8 cellular contexts compared by ENCODE assay signal in the genomic region with DNA sequence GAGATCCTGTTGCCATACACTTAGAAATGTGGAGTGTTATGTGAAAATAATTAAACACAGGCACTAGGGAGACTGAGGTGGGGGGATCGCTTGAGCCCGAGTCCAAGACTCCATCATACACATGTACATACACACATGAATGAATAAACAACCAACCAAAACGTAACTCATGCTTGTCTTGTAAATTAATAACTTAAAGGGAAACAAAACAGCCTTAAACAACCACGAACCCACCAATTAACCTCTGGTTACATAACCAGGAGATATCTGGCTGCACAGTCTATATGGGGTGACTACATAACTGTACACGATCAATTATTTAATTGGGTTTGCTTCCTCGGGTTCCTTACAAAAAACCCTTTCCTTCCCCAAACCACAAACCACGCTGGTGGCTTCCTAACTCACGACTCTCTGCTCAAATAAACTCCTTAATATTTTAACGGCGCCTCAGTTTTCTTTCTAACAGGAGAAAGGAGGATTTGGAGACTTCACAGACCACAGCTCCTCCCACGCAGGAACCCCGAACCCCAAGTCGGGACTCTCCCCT. TPM values are rescaled to one million over a fixed set of nuclear protein-coding genes. Genes with fewer than 3 reads are reported as not detected.
DNase-seq lines count a peak whose midpoint lies in the region; ATAC-seq and TF ChIP-seq lines count a peak whose summit lies in the region.

No MANE protein-coding gene starts in this region.

- intact Hi-C loops in Calu3 (cut with micrococcal nuclease; ENCODE audit: unreplicated experiment) = loop anchor here (5.0 kb wide), 1 partner anchor 71 kb away; the partner anchor contains the start of gene ZNF695
- intact Hi-C loops in OCI-LY7 (cut with micrococcal nuclease; ENCODE audit: unreplicated experiment) = loop anchor here (2.0 to 5.0 kb wide), 3 partner anchors 134 to 571 kb away; partner anchors contain the start of genes AHCTF1 and SMYD3

- H3K9me2 ChIP-seq in OCI-LY7 (ENCODE audit: insufficient read depth, low read length) = no peaks in the 10 kb centered on the region

- H3K9ac ChIP-seq in endocrine pancreas (ENCODE audit: control insufficient read depth, insufficient read depth, low read length) = peak overlapping the region; percentile 83

- peaks cover 18% of the 10 kb centered on the region for H3K4me1 ChIP-seq in OCI-LY7 (ENCODE audit: insufficient read depth, low read length, poor library complexity, severe bottlenecking)
- H3K4me1 ChIP-seq in endocrine pancreas (ENCODE audit: control insufficient read depth, insufficient read depth, low read length) = peaks cover 13% of the 10 kb centered on the region

- H3K4me3 Mint-ChIP-seq in Calu3 (ENCODE audit: low read depth, unreplicated experiment) = peak overlapping the region; percentile 84
- H3K4me3 Mint-ChIP-seq in natural killer cell treated with Interleukin-12 subunit alpha and Interleukin-12 subunit beta and Interleukin-15 and Interleukin-18, amount 100 ng/mL, for 72 hours = peak overlapping the region; percentile 90

- POLR2A ChIA-PET in OCI-LY7 (lab: Charles Lee) = interaction anchor here (1.0 kb wide), 1 partner anchor 146 kb away, joined by 3 read pairs; the partner anchor contains the start of gene AHCTF1

- H3K27me3 ChIP-seq in endocrine pancreas (ENCODE audit: control insufficient read depth, insufficient read depth, low read length) = no peaks in the 10 kb centered on the region

- H3K9me3 ChIP-seq in OCI-LY7 (ENCODE audit: low read length) (peaks cover 16% of the 10 kb centered on the region; the same call in 1 of the 2 replicates), endocrine pancreas (ENCODE audit: control insufficient read depth, low read length) (no peaks in the 10 kb centered on the region)

- H3K27me3 Mint-ChIP-seq in Calu3 (ENCODE audit: unreplicated experiment) = no peaks in the 10 kb centered on the region
- H3K27me3 Mint-ChIP-seq in natural killer cell treated with Interleukin-12 subunit alpha and Interleukin-12 subunit beta and Interleukin-15 and Interleukin-18, amount 100 ng/mL, for 72 hours = peaks cover 0 to 8% of the 10 kb centered on the region in 2 donors

- peak; percentile 14 for ATAC-seq in GM21619 (IDR thresholded peaks at IDR 0.05; ENCODE audit: unreplicated experiment)
- ATAC-seq in natural killer cell treated with Interleukin-12 subunit alpha and Interleukin-12 subunit beta and Interleukin-15 and Interleukin-18, amount 100 ng/mL, for 72 hours = no peak

- H3K27ac ChIP-seq in OCI-LY7 (ENCODE audit: low read depth, low read length, poor library complexity, severe bottlenecking) = peak overlapping the region; percentile 46

- H4K20me1 ChIP-seq in OCI-LY7 (ENCODE audit: insufficient read depth, low read length) = no peaks in the 10 kb centered on the region

- H3K4me1 Mint-ChIP-seq in Calu3 (ENCODE audit: low read depth, unreplicated experiment) = peaks cover 10% of the 10 kb centered on the region
- peaks cover 25 to 32% of the 10 kb centered on the region in 2 donors for H3K4me1 Mint-ChIP-seq in natural killer cell treated with Interleukin-12 subunit alpha and Interleukin-12 subunit beta and Interleukin-15 and Interleukin-18, amount 100 ng/mL, for 72 hours (ENCODE audit: low read depth in 2 of 2)

- TF ChIP-seq CTCF in Calu3 (IDR thresholded peaks at IDR 0.05; ENCODE audit: unreplicated experiment) (no peak), OCI-LY7 (conservative IDR thresholded peaks at IDR 0.05; ENCODE audit: low read length) (no peak)

- peak overlapping the region; percentile 91 for H2AFZ ChIP-seq in OCI-LY7 (ENCODE audit: low read length)

- H3K4me3 ChIP-seq in OCI-LY7 (ENCODE audit: low read depth, low read length, poor library complexity, severe bottlenecking) (peak overlapping the region; percentile 85), endocrine pancreas (ENCODE audit: control insufficient read depth, insufficient read depth, low read length) (peak overlapping the region; percentile 85)

- H3K36me3 ChIP-seq in OCI-LY7 (ENCODE audit: insufficient read depth, low read length) = peaks cover 31% of the 10 kb centered on the region
- H3K36me3 ChIP-seq in endocrine pancreas (ENCODE audit: control insufficient read depth, insufficient read depth, low read length) = peaks cover 2% of the 10 kb centered on the region

- TSS peak; percentile 56 for BruUV-seq in Calu3 (replicated peaks; lab: Mats Ljungman, UMichigan)
- TSS peak; percentile 73 for BruUV-seq in OCI-LY7 (replicated peaks; lab: Mats Ljungman, UMichigan)

- H3K79me2 ChIP-seq in OCI-LY7 (ENCODE audit: insufficient read depth, low read depth, low read length) = peaks cover 41% of the 10 kb centered on the region

- H3K36me3 Mint-ChIP-seq in Calu3 (ENCODE audit: insufficient read depth, unreplicated experiment) = peaks cover 27% of the 10 kb centered on the region
- H3K36me3 Mint-ChIP-seq in natural killer cell treated with Interleukin-12 subunit alpha and Interleukin-12 subunit beta and Interleukin-15 and Interleukin-18, amount 100 ng/mL, for 72 hours = no peaks in the 10 kb centered on the region

- no peak for DNase-seq in Calu3
- peak; percentile 14 for DNase-seq in OCI-LY7 (ENCODE audit: low spot score)
- DNase-seq in natural killer cell treated with Interleukin-12 subunit alpha and Interleukin-12 subunit beta and Interleukin-15 and Interleukin-18, amount 100 ng/mL, for 72 hours (ENCODE audit: low spot score) = no peak
- no peak for DNase-seq in DMS153 treated with DMSO at 0.1 percent for 48 hours (lab: John Stamatoyannopoulos, UW; ENCODE audit: unreplicated experiment)
- no peak for DNase-seq in activated effector memory CD4-positive, alpha-beta T cell treated with Interleukin-2 at 50 U/mL for 16 hours
- no peak for DNase-seq in ureter (ENCODE audit: low spot score)

- H3K27ac Mint-ChIP-seq in Calu3 (ENCODE audit: unreplicated experiment) = peak overlapping the region; percentile 67
- H3K27ac Mint-ChIP-seq in natural killer cell treated with Interleukin-12 subunit alpha and Interleukin-12 subunit beta and Interleukin-15 and Interleukin-18, amount 100 ng/mL, for 72 hours = peak overlapping the region; percentile 78 to 83

- CTCF ChIA-PET in Calu3 (lab: Charles Lee) (interaction anchor here (1.0 kb wide), 2 partner anchors 34 to 147 kb away, joined by 3 to 7 read pairs; no protein-coding TSS in a partner anchor), OCI-LY7 (lab: Charles Lee; ENCODE audit: unreplicated experiment) (no interaction called here)

- peak overlapping the region; percentile 87 for H3K4me2 ChIP-seq in OCI-LY7 (ENCODE audit: low read length)

- peaks cover 20% of the 10 kb centered on the region for H3K9me3 Mint-ChIP-seq in Calu3 (ENCODE audit: low read depth, unreplicated experiment)
- H3K9me3 Mint-ChIP-seq in natural killer cell treated with Interleukin-12 subunit alpha and Interleukin-12 subunit beta and Interleukin-15 and Interleukin-18, amount 100 ng/mL, for 72 hours = no peaks in the 10 kb centered on the region

RNA-seq across cellular contexts. Expression of gene ZNF670, which starts 0.8 kb away (rescaled TPM):
- total RNA-seq in Calu3 (2022) (3.9 and 6.1 TPM in 2 replicates), OCI-LY7 (2022) (8.0 and 8.6 TPM in 2 replicates), ureter (4.2 TPM)
- total RNA-seq in OCI-LY7 (2014; rRNA removed; shearing (Covaris generic)) = 5.5 and 5.8 TPM in 2 replicates
- total RNA-seq in natural killer cell treated with Interleukin-12 subunit alpha and Interleukin-12 subunit beta and Interleukin-15 and Interleukin-18, amount 100 ng/mL, for 72 hours = 1 to 10 TPM; 3.0 to 3.2 TPM

RNA-seq across cellular contexts. Expression of gene ZNF669, which starts 26.3 kb away (rescaled TPM):
- total RNA-seq in Calu3 (2022) (8.9 and 10.5 TPM in 2 replicates), OCI-LY7 (2022) (13.6 and 15.5 TPM in 2 replicates), ureter (9.0 TPM)
- total RNA-seq in OCI-LY7 (2014; rRNA removed; shearing (Covaris generic)) = 16.9 and 17.4 TPM in 2 replicates
- total RNA-seq in natural killer cell treated with Interleukin-12 subunit alpha and Interleukin-12 subunit beta and Interleukin-15 and Interleukin-18, amount 100 ng/mL, for 72 hours = 10 to 100 TPM; 10.5 to 11.0 TPM
